ENCODE assay signal across 9 cellular contexts in genomic region chr5:175059687-175060194, GRCh38.
DNase-seq lines count a peak whose midpoint lies in the region; ATAC-seq, FAIRE-seq and TF ChIP-seq lines count a peak whose summit lies in the region.
"Had no signal": no experiment of that assay in that cellular context is flagged by ENCODE, and none has a peak within 500 bp of the region (broad histone marks: within the 10 kb centered on the region; RNA-seq: fewer than 3 reads in every experiment).

No MANE protein-coding gene starts in this region.

- no peak overlapping the region for H3K27ac ChIP-seq in CD4-positive, CD25-positive, alpha-beta regulatory T cell (ENCODE audit: insufficient read depth, low read length, poor library complexity, severe bottlenecking)
- no peak overlapping the region for H3K27ac ChIP-seq in RWPE1

- no peaks in the 10 kb centered on the region for H3K36me3 Mint-ChIP-seq in CD4-positive, CD25-positive, alpha-beta regulatory T cell

- H3K27ac Mint-ChIP-seq in CD4-positive, CD25-positive, alpha-beta regulatory T cell = peak overlapping the region in 1 of 3 donors; percentile 24

- CTCF ChIA-PET in RWPE1 (lab: Yijun Ruan, JAX) = interaction anchor here (0.6 to 0.9 kb wide), 2 partner anchors 9 to 32 kb away, joined by 5 read pairs; no protein-coding TSS in a partner anchor

- no peaks in the 10 kb centered on the region for H3K9me3 ChIP-seq in CD4-positive, CD25-positive, alpha-beta regulatory T cell (ENCODE audit: control insufficient read depth in 2 of 2, low read length in 2 of 2)

- ATAC-seq in CD4-positive, CD25-positive, alpha-beta regulatory T cell (ENCODE audit: low read depth in 2 of 2) = no peak

- no peak for TF ChIP-seq CTCF in RWPE1 (conservative IDR thresholded peaks at IDR 0.05; ENCODE audit: low read depth)

- FAIRE-seq in GM19239 (lab: Jason Lieb, UNC) = no peak
- FAIRE-seq: endometrium had no signal

- no peak overlapping the region for H3K4me3 ChIP-seq in CD4-positive, CD25-positive, alpha-beta regulatory T cell (ENCODE audit: low read depth, low read length)

- no peaks in the 10 kb centered on the region for H3K27me3 ChIP-seq in CD4-positive, CD25-positive, alpha-beta regulatory T cell (ENCODE audit: control insufficient read depth, insufficient read depth, low read length)

- H3K36me3 ChIP-seq in CD4-positive, CD25-positive, alpha-beta regulatory T cell (ENCODE audit: control insufficient read depth, insufficient read depth, low read length) = no peaks in the 10 kb centered on the region

- H3K4me1 Mint-ChIP-seq in CD4-positive, CD25-positive, alpha-beta regulatory T cell = peaks cover 0 to 8% (median 3%) of the 10 kb centered on the region in 4 donors

- POLR2A ChIA-PET in RWPE1 (lab: Yijun Ruan, JAX; ENCODE audit: low non-redundant PET) = no interaction called here

- H3K9me3 Mint-ChIP-seq in CD4-positive, CD25-positive, alpha-beta regulatory T cell = peaks cover 0 to 2% (median 0%) of the 10 kb centered on the region in 7 donors

- H3K4me1 ChIP-seq in CD4-positive, CD25-positive, alpha-beta regulatory T cell (ENCODE audit: control insufficient read depth, insufficient read depth, low read length, poor library complexity, severe bottlenecking) = no peaks in the 10 kb centered on the region

- peak in 1 of 3 donors; percentile 1 for DNase-seq in CD4-positive, CD25-positive, alpha-beta regulatory T cell
- peak; percentile 79 for DNase-seq in M059J (ENCODE audit: low read depth)
- peak; percentile 20 to 93 (median 74) for DNase-seq in anterior cingulate cortex (lab: John Stamatoyannopoulos, UW)
- peak; percentile 87 for DNase-seq in left kidney (ENCODE audit: low read depth, low spot score)
- DNase-seq in superior temporal gyrus (ENCODE audit: extremely low spot score) = peak; percentile 83
- DNase-seq in NK-92 (lab: John Stamatoyannopoulos, UW; ENCODE audit: unreplicated experiment) = no peak
- DNase-seq in RWPE1 (ENCODE audit: low spot score) = no peak
- no peak for DNase-seq in GM19239 (ENCODE audit: insufficient read length, low spot score)

- no peaks in the 10 kb centered on the region for H3K27me3 Mint-ChIP-seq in CD4-positive, CD25-positive, alpha-beta regulatory T cell

- peak overlapping the region in 3 of 4 donors; percentile 25 to 69 (median 44) for H3K4me3 Mint-ChIP-seq in CD4-positive, CD25-positive, alpha-beta regulatory T cell

Comparison
In these comparisons a context has a peak if more than half of its experiments do, and no peak if none do; other contexts are left out.
1. DNase-seq: peak in M059J (single experiment), anterior cingulate cortex (58 of 58), left kidney (single experiment) and superior temporal gyrus (single experiment); none in NK-92 (single experiment), RWPE1 (single experiment) and GM19239 (single experiment).